ENCODE assay signal across 16 cellular contexts in the genomic region with DNA sequence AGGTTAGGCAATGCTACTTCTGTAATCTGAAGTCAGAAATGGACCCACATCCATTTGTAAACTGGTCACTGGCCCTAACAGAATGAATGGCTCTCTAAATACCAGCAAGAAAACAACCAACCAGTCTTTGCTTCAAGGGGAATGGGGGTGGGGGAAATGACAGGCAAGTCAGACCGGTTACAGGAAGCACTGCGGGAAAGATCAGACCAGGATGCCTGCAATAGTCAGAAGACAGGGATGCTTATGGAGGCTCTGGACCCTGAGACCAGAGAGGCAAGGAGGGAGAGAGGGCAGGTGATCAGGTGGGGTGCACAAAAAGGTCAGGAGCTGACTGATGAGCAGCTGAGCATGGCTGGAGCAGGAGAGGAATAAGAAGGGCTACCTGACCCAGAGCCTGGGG. TPM values are rescaled to one million over a fixed set of nuclear protein-coding genes. Genes with fewer than 3 reads are reported as not detected.
DNase-seq lines count a peak whose midpoint lies in the region; ATAC-seq and TF ChIP-seq lines count a peak whose summit lies in the region.
"Had no signal": no experiment of that assay in that cellular context is flagged by ENCODE, and none has a peak within 500 bp of the region (broad histone marks: within the 10 kb centered on the region; RNA-seq: fewer than 3 reads in every experiment).

No MANE protein-coding gene starts in this region.

- H3K27ac ChIP-seq in VCaP (peak overlapping the region; percentile 72), OCI-LY7 (ENCODE audit: low read depth, low read length, poor library complexity, severe bottlenecking) (no peak overlapping the region)
- H3K27ac ChIP-seq: GM23248, vagina had no signal

- no peaks in the 10 kb centered on the region for H3K9me3 Mint-ChIP-seq in activated naive CD4-positive, alpha-beta T cell treated with anti-CD3 and anti-CD28 coated beads, Interleukin-2, amount 10 ng/mL, durations not matched to agents 7 days and 5 days
- H3K9me3 Mint-ChIP-seq in stimulated activated effector memory CD8-positive, alpha-beta T cell treated with anti-CD3 and anti-CD28 coated beads, Interleukin-12 subunit alpha, Interleukin-12 subunit beta, amount 100 ng/mL, for 72 hours: no peaks in the 10 kb centered on the region

- peaks cover 63% of the 10 kb centered on the region for H3K4me1 Mint-ChIP-seq in activated naive CD4-positive, alpha-beta T cell treated with anti-CD3 and anti-CD28 coated beads, Interleukin-2, amount 10 ng/mL, durations not matched to agents 7 days and 5 days
- peaks cover 76% of the 10 kb centered on the region for H3K4me1 Mint-ChIP-seq in stimulated activated effector memory CD8-positive, alpha-beta T cell treated with anti-CD3 and anti-CD28 coated beads, Interleukin-12 subunit alpha, Interleukin-12 subunit beta, amount 100 ng/mL, for 72 hours

- no peak overlapping the region for H3K4me2 ChIP-seq in OCI-LY7 (ENCODE audit: low read length)

- peaks cover 57% of the 10 kb centered on the region for H4K20me1 ChIP-seq in OCI-LY7 (ENCODE audit: insufficient read depth, low read length)

- no peaks in the 10 kb centered on the region for H3K36me3 Mint-ChIP-seq in activated naive CD4-positive, alpha-beta T cell treated with anti-CD3 and anti-CD28 coated beads, Interleukin-2, amount 10 ng/mL, durations not matched to agents 7 days and 5 days
- no peaks in the 10 kb centered on the region for H3K36me3 Mint-ChIP-seq in stimulated activated effector memory CD8-positive, alpha-beta T cell treated with anti-CD3 and anti-CD28 coated beads, Interleukin-12 subunit alpha, Interleukin-12 subunit beta, amount 100 ng/mL, for 72 hours

- peaks cover 100% of the 10 kb centered on the region for H3K79me2 ChIP-seq in OCI-LY7 (ENCODE audit: insufficient read depth, low read depth, low read length)

- no peak for ATAC-seq in stimulated activated effector memory CD8-positive, alpha-beta T cell treated with anti-CD3 and anti-CD28 coated beads, Interleukin-12 subunit alpha, Interleukin-12 subunit beta, amount 100 ng/mL, for 72 hours
- ATAC-seq in HG03521 (IDR thresholded peaks at IDR 0.05; ENCODE audit: unreplicated experiment): no peak

- no peak overlapping the region for H2AFZ ChIP-seq in OCI-LY7 (ENCODE audit: low read length)
- H2AFZ ChIP-seq: GM23248 had no signal

- no peaks in the 10 kb centered on the region for H3K9me2 ChIP-seq in OCI-LY7 (ENCODE audit: insufficient read depth, low read length)

- no TSS peak for BruUV-seq in OCI-LY7 (replicated peaks; lab: Mats Ljungman, UMichigan)

- POLR2A ChIA-PET in OCI-LY7 (lab: Charles Lee): no interaction called here

- intact Hi-C loops in OCI-LY7 (cut with micrococcal nuclease; ENCODE audit: unreplicated experiment): no loop called here

- H3K36me3 ChIP-seq in OCI-LY7 (ENCODE audit: insufficient read depth, low read length): peaks cover 14% of the 10 kb centered on the region; the same call in 1 of the 2 replicates
- H3K36me3 ChIP-seq: vagina had no signal

- H3K4me3 ChIP-seq in OCI-LY7 (ENCODE audit: low read depth, low read length, poor library complexity, severe bottlenecking): no peak overlapping the region
- H3K4me3 ChIP-seq: GM23248, vagina had no signal

- CTCF ChIA-PET in activated naive CD4-positive, alpha-beta T cell treated with anti-CD3 and anti-CD28 coated beads, Interleukin-2, amount 10 ng/mL, durations not matched to agents 7 days and 5 days (lab: Charles Lee): interaction anchor here (0.6 kb wide), 1 partner anchor 638 kb away, joined by 3 read pairs; no protein-coding TSS in a partner anchor
- CTCF ChIA-PET in OCI-LY7 (lab: Charles Lee; ENCODE audit: unreplicated experiment): no interaction called here

- TF ChIP-seq CTCF in VCaP (conservative IDR thresholded peaks at IDR 0.05): no peak
- no peak for TF ChIP-seq CTCF in OCI-LY7 (conservative IDR thresholded peaks at IDR 0.05; ENCODE audit: low read length)

- DNase-seq in activated naive CD4-positive, alpha-beta T cell treated with anti-CD3 and anti-CD28 coated beads, Interleukin-2, amount 10 ng/mL, durations not matched to agents 7 days and 5 days: no peak
- no peak for DNase-seq in activated naive CD4-positive, alpha-beta T cell treated with anti-CD3 and anti-CD28 coated beads, Interleukin-2, amount 50 U/mL, for 16 hours
- DNase-seq in foreskin melanocyte: peak; percentile 23
- DNase-seq in stimulated activated effector memory CD8-positive, alpha-beta T cell treated with anti-CD3 and anti-CD28 coated beads, Interleukin-12 subunit alpha, Interleukin-12 subunit beta, amount 100 ng/mL, for 72 hours (ENCODE audit: low spot score in 2 of 2): no peak
- DNase-seq in OCI-LY7 (ENCODE audit: low spot score): no peak
- no peak for DNase-seq in UCSD-AML1 (lab: John Stamatoyannopoulos, UW; ENCODE audit: unreplicated experiment)
- DNase-seq: foreskin fibroblast; GM23248; NCI-H187; NCI-H526; stimulated activated CD4-positive, alpha-beta T cell treated with anti-CD3 and anti-CD28 coated beads, Interleukin-1b, Interleukin-23, amount 100 ng/mL, for 48 hours; stimulated activated CD8-positive, alpha-beta memory T cell treated with anti-CD3 and anti-CD28 coated beads, Interleukin-4, amount 100 ng/mL, for 48 hours; T-helper 9 cell had no signal

- H3K4me1 ChIP-seq in OCI-LY7 (ENCODE audit: insufficient read depth, low read length, poor library complexity, severe bottlenecking): peaks cover 65% of the 10 kb centered on the region

- no peaks in the 10 kb centered on the region for H3K9me3 ChIP-seq in OCI-LY7 (ENCODE audit: low read length)
- H3K9me3 ChIP-seq: vagina had no signal

- no peak overlapping the region for H3K4me3 Mint-ChIP-seq in activated naive CD4-positive, alpha-beta T cell treated with anti-CD3 and anti-CD28 coated beads, Interleukin-2, amount 10 ng/mL, durations not matched to agents 7 days and 5 days
- H3K4me3 Mint-ChIP-seq in stimulated activated effector memory CD8-positive, alpha-beta T cell treated with anti-CD3 and anti-CD28 coated beads, Interleukin-12 subunit alpha, Interleukin-12 subunit beta, amount 100 ng/mL, for 72 hours: no peak overlapping the region

- H3K27ac Mint-ChIP-seq in activated naive CD4-positive, alpha-beta T cell treated with anti-CD3 and anti-CD28 coated beads, Interleukin-2, amount 10 ng/mL, durations not matched to agents 7 days and 5 days: peak overlapping the region; percentile 58
- peak overlapping the region; percentile 61 for H3K27ac Mint-ChIP-seq in stimulated activated effector memory CD8-positive, alpha-beta T cell treated with anti-CD3 and anti-CD28 coated beads, Interleukin-12 subunit alpha, Interleukin-12 subunit beta, amount 100 ng/mL, for 72 hours

- no peaks in the 10 kb centered on the region for H3K27me3 Mint-ChIP-seq in activated naive CD4-positive, alpha-beta T cell treated with anti-CD3 and anti-CD28 coated beads, Interleukin-2, amount 10 ng/mL, durations not matched to agents 7 days and 5 days

RNA-seq across cellular contexts. Expression of gene MED26, which starts 13.1 kb away (rescaled TPM):
- 17.2 and 19.4 TPM in 2 replicates for total RNA-seq in OCI-LY7 (2014; rRNA removed; shearing (Covaris generic))
- 26.8 and 27.1 TPM in 2 replicates for total RNA-seq in OCI-LY7 (2022)

RNA-seq across cellular contexts. Expression of gene SLC35E1, which starts 42.7 kb away (rescaled TPM):
- total RNA-seq in OCI-LY7 (2014; rRNA removed; shearing (Covaris generic)): 17.3 and 21.1 TPM in 2 replicates
- 37.2 and 41.2 TPM in 2 replicates for total RNA-seq in OCI-LY7 (2022)

RNA-seq across cellular contexts. Expression of gene SMIM7, which starts 45.0 kb away (rescaled TPM):
- 75.5 and 87.0 TPM in 2 replicates for total RNA-seq in OCI-LY7 (2014; rRNA removed; shearing (Covaris generic))
- total RNA-seq in OCI-LY7 (2022): 96.3 and 104 TPM in 2 replicates

RNA-seq across cellular contexts. Expression of gene TMEM38A, which starts 46.0 kb away (rescaled TPM):
- total RNA-seq in OCI-LY7 (2014; rRNA removed; shearing (Covaris generic)): 10.3 and 20.4 TPM in 2 replicates
- 18.1 and 23.6 TPM in 2 replicates for total RNA-seq in OCI-LY7 (2022)
